ENCODE assay signal across 10 cellular contexts in genomic region chr9:117144-117994, GRCh38. TPM values are rescaled to one million over a fixed set of nuclear protein-coding genes. Genes with fewer than 3 reads are reported as not detected.
DNase-seq lines count a peak whose midpoint lies in the region; ATAC-seq and TF ChIP-seq lines count a peak whose summit lies in the region.
"Not testable (repeated sequence)": the region's sequence is repeated elsewhere in the genome, so short reads cannot be mapped to it uniquely, and the experiment has no call there.
"Had no signal": no experiment of that assay in that cellular context is flagged by ENCODE, and none has a peak within 500 bp of the region (broad histone marks: within the 10 kb centered on the region; RNA-seq: fewer than 3 reads in every experiment).

No MANE protein-coding gene starts in this region.

- CTCF ChIA-PET in activated CD4-positive, alpha-beta T cell treated with anti-CD3 and anti-CD28 coated beads for 36 hours (lab: Charles Lee), result not testable (repeated sequence)

- not testable (repeated sequence) for H3K4me3 ChIP-seq in HL-60 (replicated peaks; ENCODE audit: insufficient read depth, low read length)
- peak overlapping the region; percentile 11 for H3K4me3 ChIP-seq in psoas muscle

- not testable (repeated sequence) for H3K9me3 Mint-ChIP-seq in activated CD4-positive, alpha-beta T cell treated with anti-CD3 and anti-CD28 coated beads for 36 hours (ENCODE audit: low read depth); activated T-cell treated with anti-CD3 and anti-CD28 coated beads, Interleukin-2, amount 50 U/mL, for 24 hours; activated naive CD8-positive, alpha-beta T cell treated with anti-CD3 and anti-CD28 coated beads, Interleukin-2, amount 50 U/mL, for 24 hours; naive B cell
- H3K9me3 Mint-ChIP-seq in glutamatergic neuron (ENCODE audit: unreplicated experiment), result peaks cover 12% of the 10 kb centered on the region

- not testable (repeated sequence) for H3K36me3 Mint-ChIP-seq in activated CD4-positive, alpha-beta T cell treated with anti-CD3 and anti-CD28 coated beads for 36 hours (ENCODE audit: low read depth); activated T-cell treated with anti-CD3 and anti-CD28 coated beads, Interleukin-2, amount 50 U/mL, for 24 hours (ENCODE audit: low read depth); glutamatergic neuron (ENCODE audit: unreplicated experiment)
- H3K36me3 Mint-ChIP-seq in activated naive CD8-positive, alpha-beta T cell treated with anti-CD3 and anti-CD28 coated beads, Interleukin-2, amount 50 U/mL, for 24 hours (ENCODE audit: low read depth), result peaks cover 11% of the 10 kb centered on the region
- H3K36me3 Mint-ChIP-seq in naive B cell, result peaks cover 5 to 12% of the 10 kb centered on the region in 2 donors

- H3K4me1 ChIP-seq in psoas muscle, result not testable (repeated sequence)

- POLR2A ChIA-PET in activated CD4-positive, alpha-beta T cell treated with anti-CD3 and anti-CD28 coated beads for 36 hours (lab: Charles Lee), result not testable (repeated sequence)

- H3K36me3 ChIP-seq in psoas muscle (ENCODE audit: insufficient read depth in 1 of 2, low read depth in 1 of 2), result not testable (repeated sequence)

- WGBS in psoas muscle, 3 donors, result 3 to 11% (median 10%) methylated on average over 38 to 64 of the region's 71 CpGs

- TF ChIP-seq CTCF in HL-60 (IDR thresholded peaks at IDR 0.05; ENCODE audit: insufficient read depth, low read length); glutamatergic neuron (IDR thresholded peaks at IDR 0.05; ENCODE audit: partially characterized antibody, unreplicated experiment); psoas muscle (IDR thresholded peaks at IDR 0.05): not testable (repeated sequence)

- peaks cover 23% of the 10 kb centered on the region for H3K4me1 Mint-ChIP-seq in activated CD4-positive, alpha-beta T cell treated with anti-CD3 and anti-CD28 coated beads for 36 hours
- peaks cover 25% of the 10 kb centered on the region for H3K4me1 Mint-ChIP-seq in activated T-cell treated with anti-CD3 and anti-CD28 coated beads, Interleukin-2, amount 50 U/mL, for 24 hours (ENCODE audit: low read depth)
- peaks cover 28% of the 10 kb centered on the region for H3K4me1 Mint-ChIP-seq in activated naive CD8-positive, alpha-beta T cell treated with anti-CD3 and anti-CD28 coated beads, Interleukin-2, amount 50 U/mL, for 24 hours
- H3K4me1 Mint-ChIP-seq in glutamatergic neuron (ENCODE audit: low read depth, unreplicated experiment), result not testable (repeated sequence)
- peaks cover 10 to 28% (median 25%) of the 10 kb centered on the region in 3 donors for H3K4me1 Mint-ChIP-seq in naive B cell

- not testable (repeated sequence) for H3K27ac Mint-ChIP-seq in activated CD4-positive, alpha-beta T cell treated with anti-CD3 and anti-CD28 coated beads for 36 hours; activated T-cell treated with anti-CD3 and anti-CD28 coated beads, Interleukin-2, amount 50 U/mL, for 24 hours; activated naive CD8-positive, alpha-beta T cell treated with anti-CD3 and anti-CD28 coated beads, Interleukin-2, amount 50 U/mL, for 24 hours; glutamatergic neuron (ENCODE audit: unreplicated experiment)
- peak overlapping the region in 2 of 6 donors; percentile 69 to 94 for H3K27ac Mint-ChIP-seq in naive B cell

- peak overlapping the region; percentile 50 for H3K4me3 Mint-ChIP-seq in activated CD4-positive, alpha-beta T cell treated with anti-CD3 and anti-CD28 coated beads for 36 hours
- H3K4me3 Mint-ChIP-seq in activated T-cell treated with anti-CD3 and anti-CD28 coated beads, Interleukin-2, amount 50 U/mL, for 24 hours, result peak overlapping the region; percentile 54
- peak overlapping the region; percentile 59 for H3K4me3 Mint-ChIP-seq in activated naive CD8-positive, alpha-beta T cell treated with anti-CD3 and anti-CD28 coated beads, Interleukin-2, amount 50 U/mL, for 24 hours
- H3K4me3 Mint-ChIP-seq in glutamatergic neuron (ENCODE audit: unreplicated experiment) (peak overlapping the region; percentile 89), naive B cell (peak overlapping the region; percentile 65 to 89 (median 80))

- DNase-seq in HL-60 (ENCODE audit: low read depth in 1 of 2, low spot score in 1 of 2) (peak; percentile 13 to 50), glutamatergic neuron (peak; percentile 55), naive B cell (peak; percentile 57), psoas muscle (peak in 1 of 2 donors; percentile 57)
- DNase-seq in activated CD4-positive, alpha-beta T cell treated with anti-CD3 and anti-CD28 coated beads for 36 hours, result peak; percentile 53
- DNase-seq in activated T-cell treated with anti-CD3 and anti-CD28 coated beads, Interleukin-2, amount 50 U/mL, for 24 hours, result peak; percentile 51
- peak; percentile 34 for DNase-seq in activated naive CD8-positive, alpha-beta T cell treated with anti-CD3 and anti-CD28 coated beads, Interleukin-2, amount 50 U/mL, for 24 hours

- intact Hi-C loops in activated CD4-positive, alpha-beta T cell treated with anti-CD3 and anti-CD28 coated beads for 36 hours (cut with DNase I, micrococcal nuclease); psoas muscle (cut with DNase I): not testable (repeated sequence)

- peaks cover 31% of the 10 kb centered on the region for H3K27me3 Mint-ChIP-seq in activated CD4-positive, alpha-beta T cell treated with anti-CD3 and anti-CD28 coated beads for 36 hours
- H3K27me3 Mint-ChIP-seq in activated T-cell treated with anti-CD3 and anti-CD28 coated beads, Interleukin-2, amount 50 U/mL, for 24 hours, result peaks cover 44% of the 10 kb centered on the region
- H3K27me3 Mint-ChIP-seq in activated naive CD8-positive, alpha-beta T cell treated with anti-CD3 and anti-CD28 coated beads, Interleukin-2, amount 50 U/mL, for 24 hours, result peaks cover 40% of the 10 kb centered on the region
- peaks cover 21% of the 10 kb centered on the region for H3K27me3 Mint-ChIP-seq in glutamatergic neuron (ENCODE audit: unreplicated experiment)
- H3K27me3 Mint-ChIP-seq in naive B cell, result peaks cover 15 to 47% (median 31%) of the 10 kb centered on the region in 3 donors

- ATAC-seq in activated CD4-positive, alpha-beta T cell treated with anti-CD3 and anti-CD28 coated beads for 36 hours; activated naive CD8-positive, alpha-beta T cell treated with anti-CD3 and anti-CD28 coated beads, Interleukin-2, amount 50 U/mL, for 24 hours; naive B cell (ENCODE audit: low read depth in 2 of 2); psoas muscle: not testable (repeated sequence)

- H3K27me3 ChIP-seq in HL-60 (ENCODE audit: insufficient read depth, poor library complexity, severe bottlenecking), result peaks cover 14% of the 10 kb centered on the region
- H3K27me3 ChIP-seq in psoas muscle (ENCODE audit: insufficient read depth in 3 of 3, low read length in 2 of 3), result peaks cover 3 to 41% (median 16%) of the 10 kb centered on the region in 3 donors

- H3K9me3 ChIP-seq in psoas muscle, result not testable (repeated sequence)

- H3K27ac ChIP-seq in HL-60 (replicated peaks); psoas muscle: not testable (repeated sequence)

RNA-seq across cellular contexts. Expression of gene FOXD4, which starts 0.8 kb away (rescaled TPM):
- total RNA-seq in activated CD4-positive, alpha-beta T cell treated with anti-CD3 and anti-CD28 coated beads for 36 hours, result under 1 TPM; 0.16 to 0.19 TPM
- 0.76 TPM for total RNA-seq in glutamatergic neuron (ENCODE audit: unreplicated experiment)
- polyA plus RNA-seq in naive B cell (ENCODE audit: low read depth in 6 of 6), result not detected
- under 1 TPM; 0.13 to 0.27 (median 0.17) TPM for total RNA-seq in psoas muscle
- under 1 TPM; 0.15 to 0.66 (median 0.25) TPM for polyA plus RNA-seq in psoas muscle
- total RNA-seq: activated naive CD4-positive, alpha-beta T cell treated with anti-CD3 and anti-CD28 coated beads, Interleukin-2, amount 50 U/mL, for 72 hours; left lobe of liver; ureter had no signal
